Comparison of ENCODE assay signal across 16 cellular contexts in the genomic region with DNA sequence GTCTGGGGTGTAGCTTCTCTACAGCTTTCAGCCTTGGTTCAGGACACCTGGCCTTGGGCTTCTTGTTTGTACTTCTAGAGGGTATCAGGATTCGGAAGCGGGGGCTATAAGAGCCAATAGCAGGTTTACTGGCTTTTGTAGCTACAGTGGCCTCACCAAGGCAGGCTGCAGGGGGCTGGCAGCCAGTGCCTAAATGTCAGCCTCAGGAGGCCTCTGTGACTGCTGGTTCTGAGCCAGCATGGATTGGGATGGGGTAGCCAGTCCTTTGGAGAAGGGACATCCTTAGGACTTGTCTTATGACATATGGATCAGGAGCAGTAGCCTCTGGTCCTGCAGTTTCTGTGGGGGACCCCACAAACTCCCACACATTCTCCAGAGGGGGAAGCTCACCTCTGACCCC. TPM values are rescaled to one million over a fixed set of nuclear protein-coding genes. Genes with fewer than 3 reads are reported as not detected.
"Had no signal": no experiment of that assay in that cellular context is flagged by ENCODE, and none has a peak within 500 bp of the region (broad histone marks: within the 10 kb centered on the region; RNA-seq: fewer than 3 reads in every experiment).

No MANE protein-coding gene starts in this region.

- H3K9me3 Mint-ChIP-seq: activated naive CD4-positive, alpha-beta T cell treated with anti-CD3 and anti-CD28 coated beads, Interleukin-2, amount 50 U/mL, for 24 hours; activated T-cell treated with anti-CD3 and anti-CD28 coated beads, Interleukin-2, amount 50 U/mL, for 4 hours; nephron had no signal

- H3K27ac Mint-ChIP-seq: activated naive CD4-positive, alpha-beta T cell treated with anti-CD3 and anti-CD28 coated beads, Interleukin-2, amount 50 U/mL, for 24 hours; nephron had no signal

- H3K4me3 Mint-ChIP-seq: activated naive CD4-positive, alpha-beta T cell treated with anti-CD3 and anti-CD28 coated beads, Interleukin-2, amount 50 U/mL, for 24 hours; activated T-cell treated with anti-CD3 and anti-CD28 coated beads, Interleukin-2, amount 50 U/mL, for 4 hours had no signal

- H3K36me3 Mint-ChIP-seq: activated naive CD4-positive, alpha-beta T cell treated with anti-CD3 and anti-CD28 coated beads, Interleukin-2, amount 50 U/mL, for 24 hours had no signal

- DNase-seq: activated CD4-positive, alpha-beta T cell treated with anti-CD3 and anti-CD28 coated beads, Interleukin-2, amount 50 U/mL, for 4 hours; activated CD4-positive, CD25-positive, alpha-beta regulatory T cell treated with anti-CD3 and anti-CD28 coated beads, Interleukin-2, amount 50 U/mL, for 72 hours; activated effector memory CD4-positive, alpha-beta T cell treated with anti-CD3 and anti-CD28 coated beads, Interleukin-2, amount 50 U/mL, for 16 hours; activated T-cell treated with anti-CD3 and anti-CD28 coated beads, Interleukin-2, amount 50 U/mL, for 4 hours; cortex of kidney; effector CD8-positive, alpha-beta T cell; stimulated activated naive CD8-positive, alpha-beta T cell treated with anti-CD3 and anti-CD28 coated beads, Interleukin-15, Interleukin-2, amounts not matched to agents 100 U/mL and 50 U/mL, for 24 hours; T1000 had no signal

RNA-seq across cellular contexts. Expression of gene NLRP10, which starts 51.8 kb away (rescaled TPM):
- total RNA-seq: activated T-cell treated with anti-CD3 and anti-CD28 coated beads, Interleukin-2, amount 50 U/mL, for 4 hours; adrenal gland; cardiac muscle cell; frontal cortex; omental fat pad; sciatic nerve; urinary bladder had no signal
